8 cellular contexts compared by ENCODE assay signal in genomic region chrX:74251006-74251930, GRCh38. TPM values are rescaled to one million over a fixed set of nuclear protein-coding genes. Genes with fewer than 3 reads are reported as not detected.
A peak's percentile ranks its signal among the peaks of the same experiment; 100 is the strongest.
DNase-seq lines count a peak whose midpoint lies in the region; ATAC-seq and TF ChIP-seq lines count a peak whose summit lies in the region.

No MANE protein-coding gene starts in this region.

- intact Hi-C loops in lower lobe of right lung (cut with DNase I) = no loop called here

- peak; percentile 62 to 69 for ATAC-seq in lower lobe of right lung
- no peak for ATAC-seq in GM21619 (IDR thresholded peaks at IDR 0.05; ENCODE audit: unreplicated experiment)
- no peak for ATAC-seq in GM19351 (IDR thresholded peaks at IDR 0.05; ENCODE audit: unreplicated experiment)

- DNase-seq in AG09309 (ENCODE audit: low read depth) = peak; percentile 55
- peak; percentile 45 to 66 for DNase-seq in Kasumi-1 (lab: John Stamatoyannopoulos, UW)
- peak; percentile 87 for DNase-seq in choroid plexus epithelial cell (ENCODE audit: low read depth)
- no peak for DNase-seq in lower lobe of right lung
- no peak for DNase-seq in NCI-H524 treated with DMSO at 0.1 percent for 48 hours (lab: John Stamatoyannopoulos, UW)
- DNase-seq in HuH-7 (ENCODE audit: low spot score) = no peak

- TF ChIP-seq CTCF in AG09309 (IDR thresholded peaks at IDR 0.05; ENCODE audit: control insufficient read depth, insufficient read depth, low read depth, low read length, missing control alignments) (no peak), choroid plexus epithelial cell (conservative IDR thresholded peaks at IDR 0.05; ENCODE audit: low read depth, low read length) (no peak), lower lobe of right lung (IDR thresholded peaks at IDR 0.05) (no peak)

- H3K27me3 ChIP-seq in lower lobe of right lung (ENCODE audit: low read depth) = no peaks in the 10 kb centered on the region

- no peak overlapping the region for H3K4me3 ChIP-seq in AG09309 (ENCODE audit: control insufficient read depth, low read depth, low read length)
- no peak overlapping the region for H3K4me3 ChIP-seq in choroid plexus epithelial cell (ENCODE audit: low read depth, low read length)
- H3K4me3 ChIP-seq in lower lobe of right lung = no peak overlapping the region

- H3K27ac ChIP-seq in lower lobe of right lung = peak overlapping the region; percentile 31

- H3K9me3 ChIP-seq in lower lobe of right lung = no peaks in the 10 kb centered on the region

- peaks cover 10% of the 10 kb centered on the region for H3K4me1 ChIP-seq in lower lobe of right lung

- peaks cover 7% of the 10 kb centered on the region for H3K36me3 ChIP-seq in lower lobe of right lung

RNA-seq across cellular contexts. Expression of gene ZCCHC13, which starts 52.7 kb away (rescaled TPM):
- total RNA-seq in lower lobe of right lung = not detected

Comparison
In these comparisons a context has a peak if more than half of its experiments do, and no peak if none do; other contexts are left out.
1. DNase-seq: peak in AG09309 (single experiment), Kasumi-1 (2 of 2) and choroid plexus epithelial cell (single experiment); none in lower lobe of right lung (single experiment), NCI-H524 treated with DMSO at 0.1 percent for 48 hours (single experiment) and HuH-7 (single experiment).
2. ATAC-seq: peak in lower lobe of right lung (2 of 2); none in GM21619 (single experiment) and GM19351 (single experiment).